In genomic region chr1:230788561-230789275, GRCh38 we compare ENCODE assay signal across 33 cellular contexts. TPM values are rescaled to one million over a fixed set of nuclear protein-coding genes. Genes with fewer than 3 reads are reported as not detected.
"Had no signal": no experiment of that assay in that cellular context is flagged by ENCODE, and none has a peak within 500 bp of the region (broad histone marks: within the 10 kb centered on the region; RNA-seq: fewer than 3 reads in every experiment).

No MANE protein-coding gene starts in this region.

- H3K4me3 Mint-ChIP-seq: immature natural killer cell; memory B cell; natural killer cell; stimulated activated effector memory CD8-positive, alpha-beta T cell treated with anti-CD3 and anti-CD28 coated beads, Interleukin-12 subunit alpha, Interleukin-12 subunit beta, amount 100 ng/mL, for 72 hours had no signal

- H3K4me3 ChIP-seq: dorsolateral prefrontal cortex, gastroesophageal sphincter, heart right ventricle, lung, prostate gland, sigmoid colon, stomach, testis, tibial artery, upper lobe of left lung, uterus had no signal

- H3K36me3 ChIP-seq: gastroesophageal sphincter, heart right ventricle, neutrophil, prostate gland, sigmoid colon, tibial artery, upper lobe of left lung, uterus had no signal

- H3K27ac ChIP-seq: dorsolateral prefrontal cortex, epithelial cell of prostate, foreskin keratinocyte, gastroesophageal sphincter, heart right ventricle, neutrophil, parathyroid adenoma, prostate gland, sigmoid colon, stomach, testis, tibial artery, upper lobe of left lung, uterus had no signal

- H3K9ac ChIP-seq: parathyroid adenoma had no signal

- H3K9me3 ChIP-seq: gastroesophageal sphincter, heart right ventricle, neutrophil, prostate gland, sigmoid colon, stomach, testis, tibial artery, upper lobe of left lung, uterus had no signal

- H3K4me1 Mint-ChIP-seq: immature natural killer cell; memory B cell; natural killer cell; stimulated activated effector memory CD8-positive, alpha-beta T cell treated with anti-CD3 and anti-CD28 coated beads, Interleukin-12 subunit alpha, Interleukin-12 subunit beta, amount 100 ng/mL, for 72 hours had no signal

- H2AFZ ChIP-seq: parathyroid adenoma had no signal

- DNase-seq: cerebellar nuclear complex; dorsolateral prefrontal cortex; effector CD4-positive, alpha-beta T cell; foreskin keratinocyte; heart right ventricle; hippocampal formation; immature natural killer cell; natural killer cell; right cardiac atrium; sigmoid colon; stimulated activated CD4-positive, alpha-beta T cell treated with anti-CD3 and anti-CD28 coated beads, Interleukin-2, amount 100 ng/mL, for 24 hours; stimulated activated CD4-positive, alpha-beta T cell treated with anti-CD3 and anti-CD28 coated beads, Interleukin-4, amount 100 ng/mL, for 24 hours; stimulated activated naive CD4-positive, alpha-beta T cell treated with Interleukin-2 at 50 U/mL for 16 hours; stomach; testis; tibial artery; uterus had no signal

- H3K27ac Mint-ChIP-seq: immature natural killer cell; memory B cell; natural killer cell; stimulated activated effector memory CD8-positive, alpha-beta T cell treated with anti-CD3 and anti-CD28 coated beads, Interleukin-12 subunit alpha, Interleukin-12 subunit beta, amount 100 ng/mL, for 72 hours had no signal

- H3K27me3 ChIP-seq: foreskin keratinocyte, gastroesophageal sphincter, heart right ventricle, sigmoid colon, testis, tibial artery, upper lobe of left lung, uterus had no signal

- H3K9me3 Mint-ChIP-seq: immature natural killer cell; memory B cell; natural killer cell; stimulated activated effector memory CD8-positive, alpha-beta T cell treated with anti-CD3 and anti-CD28 coated beads, Interleukin-12 subunit alpha, Interleukin-12 subunit beta, amount 100 ng/mL, for 72 hours had no signal

- ATAC-seq: esophagus mucosa; foreskin keratinocyte; gastroesophageal sphincter; heart right ventricle; natural killer cell; right cardiac atrium; stimulated activated effector memory CD8-positive, alpha-beta T cell treated with anti-CD3 and anti-CD28 coated beads, Interleukin-12 subunit alpha, Interleukin-12 subunit beta, amount 100 ng/mL, for 72 hours had no signal

- H3K36me3 Mint-ChIP-seq: immature natural killer cell; memory B cell; natural killer cell; stimulated activated effector memory CD8-positive, alpha-beta T cell treated with anti-CD3 and anti-CD28 coated beads, Interleukin-12 subunit alpha, Interleukin-12 subunit beta, amount 100 ng/mL, for 72 hours had no signal

- H3K4me1 ChIP-seq: foreskin keratinocyte, gastroesophageal sphincter, heart right ventricle, parathyroid adenoma, prostate gland, sigmoid colon, stomach, testis, tibial artery, upper lobe of left lung, uterus had no signal

RNA-seq across cellular contexts. Expression of gene CAPN9, which starts 41.5 kb away (rescaled TPM):
- total RNA-seq: esophagus mucosa, foreskin keratinocyte, liver, mononuclear cell, natural killer cell, omental fat pad, subcutaneous adipose tissue had no signal
- polyA plus RNA-seq: fibroblast of lung, foreskin keratinocyte, heart right ventricle, immature natural killer cell, keratinocyte, liver had no signal
